Comparison of ENCODE assay signal across 9 cellular contexts in genomic region chr11:121656333-121657090, GRCh38.
DNase-seq lines count a peak whose midpoint lies in the region; ATAC-seq and TF ChIP-seq lines count a peak whose summit lies in the region.
"Had no signal": no experiment of that assay in that cellular context is flagged by ENCODE, and none has a peak within 500 bp of the region (broad histone marks: within the 10 kb centered on the region; RNA-seq: fewer than 3 reads in every experiment).

No MANE protein-coding gene starts in this region.

- H3K36me3 Mint-ChIP-seq in Caco-2 (ENCODE audit: insufficient read depth, unreplicated experiment): no peaks in the 10 kb centered on the region
- no peaks in the 10 kb centered on the region for H3K36me3 Mint-ChIP-seq in activated T-helper 1 cell treated with anti-CD3 and anti-CD28 coated beads, Interleukin-12 subunit alpha, Interleukin-12 subunit beta, Interleukin-2, Interleukin-4 antibody, amounts not matched to agents 30 ng/mL and 10 ng/mL and 1 ng/mL, durations not matched to agents 14 hours and 24 hours and 36 hours (ENCODE audit: low read depth)

- no peak overlapping the region for H3K27ac Mint-ChIP-seq in Caco-2 (ENCODE audit: unreplicated experiment)
- no peak overlapping the region for H3K27ac Mint-ChIP-seq in activated T-helper 1 cell treated with anti-CD3 and anti-CD28 coated beads, Interleukin-12 subunit alpha, Interleukin-12 subunit beta, Interleukin-2, Interleukin-4 antibody, amounts not matched to agents 30 ng/mL and 10 ng/mL and 1 ng/mL, durations not matched to agents 14 hours and 24 hours and 36 hours

- H3K27ac ChIP-seq in foreskin keratinocyte: peak overlapping the region; percentile 41
- H3K27ac ChIP-seq in rectal smooth muscle tissue (ENCODE audit: low read depth, low read length): peak overlapping the region; percentile 94

- CTCF ChIA-PET in Caco-2 (lab: Charles Lee): interaction anchor here (1.0 to 1.2 kb wide), 2 partner anchors 546 to 1125 kb away, joined by 3 read pairs; no protein-coding TSS in a partner anchor

- BruUV-seq in Caco-2 (replicated peaks; lab: Mats Ljungman, UMichigan): no TSS peak

- POLR2A ChIA-PET in Caco-2 (lab: Charles Lee): no interaction called here

- no peak for TF ChIP-seq CTCF in Caco-2 (IDR thresholded peaks at IDR 0.05; ENCODE audit: insufficient read depth in 1 of 2, low read depth in 1 of 2, low read length in 1 of 2, severe bottlenecking in 1 of 2, unreplicated experiment in 1 of 2)
- no peak for TF ChIP-seq CTCF in foreskin keratinocyte (conservative IDR thresholded peaks at IDR 0.05)

- peaks cover 23% of the 10 kb centered on the region for H3K27me3 Mint-ChIP-seq in Caco-2 (ENCODE audit: insufficient read depth, unreplicated experiment)
- peaks cover 17% of the 10 kb centered on the region for H3K27me3 Mint-ChIP-seq in activated T-helper 1 cell treated with anti-CD3 and anti-CD28 coated beads, Interleukin-12 subunit alpha, Interleukin-12 subunit beta, Interleukin-2, Interleukin-4 antibody, amounts not matched to agents 30 ng/mL and 10 ng/mL and 1 ng/mL, durations not matched to agents 14 hours and 24 hours and 36 hours (ENCODE audit: insufficient read depth)

- peak overlapping the region; percentile 72 for H3K4me3 Mint-ChIP-seq in Caco-2 (ENCODE audit: unreplicated experiment)
- no peak overlapping the region for H3K4me3 Mint-ChIP-seq in activated T-helper 1 cell treated with anti-CD3 and anti-CD28 coated beads, Interleukin-12 subunit alpha, Interleukin-12 subunit beta, Interleukin-2, Interleukin-4 antibody, amounts not matched to agents 30 ng/mL and 10 ng/mL and 1 ng/mL, durations not matched to agents 14 hours and 24 hours and 36 hours

- H3K9me3 Mint-ChIP-seq in Caco-2 (ENCODE audit: unreplicated experiment): no peaks in the 10 kb centered on the region
- no peaks in the 10 kb centered on the region for H3K9me3 Mint-ChIP-seq in activated T-helper 1 cell treated with anti-CD3 and anti-CD28 coated beads, Interleukin-12 subunit alpha, Interleukin-12 subunit beta, Interleukin-2, Interleukin-4 antibody, amounts not matched to agents 30 ng/mL and 10 ng/mL and 1 ng/mL, durations not matched to agents 14 hours and 24 hours and 36 hours

- intact Hi-C loops in Caco-2 (cut with micrococcal nuclease; ENCODE audit: unreplicated experiment): loop anchor here (1.0 to 5.0 kb wide), 7 partner anchors 206 to 849 kb away; no protein-coding TSS in a partner anchor
- intact Hi-C loops in activated T-helper 1 cell treated with anti-CD3 and anti-CD28 coated beads, Interleukin-12 subunit alpha, Interleukin-12 subunit beta, Interleukin-2, Interleukin-4 antibody, amounts not matched to agents 30 ng/mL and 10 ng/mL and 1 ng/mL, durations not matched to agents 14 hours and 24 hours and 36 hours (cut with micrococcal nuclease): loop anchor here (1.0 to 10.0 kb wide), 3 partner anchors 456 to 928 kb away; no protein-coding TSS in a partner anchor

- peaks cover 12% of the 10 kb centered on the region; the same call in 1 of the 2 replicates for H3K4me1 ChIP-seq in Caco-2
- H3K4me1 ChIP-seq in foreskin keratinocyte: peaks cover 4% of the 10 kb centered on the region
- H3K4me1 ChIP-seq in rectal smooth muscle tissue (ENCODE audit: control insufficient read depth, insufficient read depth, low read length): peaks cover 24% of the 10 kb centered on the region

- DNase-seq in Caco-2: no peak
- DNase-seq in foreskin keratinocyte: no peak
- DNase-seq in DMS153 treated with DMSO at 0.1 percent for 48 hours (lab: John Stamatoyannopoulos, UW; ENCODE audit: unreplicated experiment): no peak
- no peak for DNase-seq in activated T-helper 1 cell treated with anti-CD3 and anti-CD28 coated beads, Interleukin-12 subunit alpha, Interleukin-12 subunit beta, Interleukin-2, Interleukin-4 antibody, amounts not matched to agents 30 ng/mL and 10 ng/mL and 1 ng/mL, durations not matched to agents 14 hours and 24 hours and 36 hours (ENCODE audit: low spot score)
- DNase-seq in SK-N-DZ (ENCODE audit: low spot score): no peak
- DNase-seq: NCI-H1436 treated with DMSO at 0.1 percent for 48 hours had no signal

- peak overlapping the region; percentile 39 for H3K9ac ChIP-seq in rectal smooth muscle tissue (ENCODE audit: low read length)

- no peaks in the 10 kb centered on the region for H3K9me3 ChIP-seq in Caco-2

- H3K27me3 ChIP-seq in Caco-2 (replicated peaks; ENCODE audit: control insufficient read depth, insufficient read depth, low read length) (no peaks in the 10 kb centered on the region), foreskin keratinocyte (no peaks in the 10 kb centered on the region), rectal smooth muscle tissue (ENCODE audit: control insufficient read depth, insufficient read depth, low read length) (no peaks in the 10 kb centered on the region)

- H3K36me3 ChIP-seq in Caco-2 (ENCODE audit: control insufficient read depth, insufficient read depth, low read length) (no peaks in the 10 kb centered on the region), rectal smooth muscle tissue (ENCODE audit: control insufficient read depth, insufficient read depth, low read length) (no peaks in the 10 kb centered on the region)

- no peaks in the 10 kb centered on the region for H3K4me1 Mint-ChIP-seq in Caco-2 (ENCODE audit: low read depth, unreplicated experiment)
- H3K4me1 Mint-ChIP-seq in activated T-helper 1 cell treated with anti-CD3 and anti-CD28 coated beads, Interleukin-12 subunit alpha, Interleukin-12 subunit beta, Interleukin-2, Interleukin-4 antibody, amounts not matched to agents 30 ng/mL and 10 ng/mL and 1 ng/mL, durations not matched to agents 14 hours and 24 hours and 36 hours (ENCODE audit: low read depth): peaks cover 12% of the 10 kb centered on the region

- ATAC-seq in SK-N-SH treated with all-trans-retinoic acid at 6 μM for 48 hours: peak; percentile 21; the same call in 2 of the 3 replicates
- ATAC-seq in foreskin keratinocyte: no peak
- ATAC-seq in GM21717 (IDR thresholded peaks at IDR 0.05; ENCODE audit: unreplicated experiment): no peak

- H3K4me3 ChIP-seq in Caco-2 (ENCODE audit: low read depth, low read length): no peak overlapping the region
- peak overlapping the region; percentile 45 for H3K4me3 ChIP-seq in rectal smooth muscle tissue (ENCODE audit: low read length)

TF ChIP-seq in SK-N-SH treated with all-trans-retinoic acid at 6 μM for 48 hours, 23 proteins besides CTCF, POLR2A, EP300 and RAD21:
- TF ChIP-seq TSHZ2 (CRISPR knock-in tag; IDR thresholded peaks at IDR 0.05): no peak
- TF ChIP-seq ZNF565 (CRISPR knock-in tag; conservative IDR thresholded peaks at IDR 0.05; ENCODE audit: low read depth): no peak
- no peak for TF ChIP-seq ARNTL (CRISPR knock-in tag; IDR thresholded peaks at IDR 0.05; ENCODE audit: borderline replicate concordance, low read depth)
